15 cellular contexts compared by ENCODE assay signal in the genomic region with DNA sequence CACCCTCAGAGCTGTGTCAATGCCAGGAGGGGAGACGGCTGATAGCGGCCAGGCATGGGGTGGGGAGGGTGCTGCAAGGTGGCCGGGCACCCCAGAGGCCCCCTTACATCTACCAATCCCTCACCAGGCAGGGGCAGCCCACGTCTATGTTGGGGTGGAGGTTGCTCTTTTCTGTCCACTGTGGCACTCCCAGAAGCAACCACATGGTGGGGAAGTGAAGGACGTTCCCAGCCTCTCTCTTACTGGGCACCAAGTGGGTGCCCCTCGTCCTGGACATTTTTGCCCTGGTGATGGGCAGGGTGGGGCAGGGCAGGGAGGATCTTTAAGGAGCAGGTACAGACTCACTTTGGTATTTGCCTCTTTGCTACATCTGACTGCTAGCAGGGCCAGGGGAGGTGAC. TPM values are rescaled to one million over a fixed set of nuclear protein-coding genes. Genes with fewer than 3 reads are reported as not detected.
DNase-seq lines count a peak whose midpoint lies in the region; ATAC-seq, FAIRE-seq and TF ChIP-seq lines count a peak whose summit lies in the region.
"Had no signal": no experiment of that assay in that cellular context is flagged by ENCODE, and none has a peak within 500 bp of the region (broad histone marks: within the 10 kb centered on the region; RNA-seq: fewer than 3 reads in every experiment).

No MANE protein-coding gene starts in this region.

- no peak for DNase-seq in GM12878 (ENCODE audit: low read depth, low spot score)
- DNase-seq in left ventricle myocardium superior: no peak
- DNase-seq in activated T-helper 2 cell treated with anti-CD3 and anti-CD28 coated beads, Interferon-gamma antibody, Interleukin-2, Interleukin-4, amounts not matched to agents 10 μg/mL and 5 μg/mL and 100 μg/mL, durations not matched to agents 14 hours and 24 hours and 36 hours (ENCODE audit: low spot score): no peak
- DNase-seq in ascending aorta (ENCODE audit: low spot score in 2 of 2): no peak
- DNase-seq: activated CD8-positive, alpha-beta T cell treated with anti-CD3 and anti-CD28 coated beads, Interleukin-2, amount 10 ng/mL, durations not matched to agents 7 days and 5 days; HFFc6; IMR-90; NCI-H1930; stimulated activated CD4-positive, alpha-beta T cell treated with anti-CD3 and anti-CD28 coated beads, Interleukin-2, amount 100 ng/mL, for 24 hours; stimulated activated naive CD4-positive, alpha-beta T cell had no signal

- peak; percentile 23; the same call in 1 of the 2 replicates for TF ChIP-seq CTCF in GM12875 (IDR thresholded peaks at IDR 0.05; ENCODE audit: borderline replicate concordance, insufficient read depth, low read depth, low read length)
- TF ChIP-seq CTCF in GM12878 (IDR thresholded peaks at IDR 0.05 in 2 of 3, conservative IDR thresholded peaks at IDR 0.05 in 1 of 3; ENCODE audit: control insufficient read depth in 2 of 3, extremely low read depth in 1 of 3, insufficient read depth in 1 of 3, low read depth in 3 of 3, low read length in 3 of 3): 0 out of 6 replicates have a peak, but pooled peaks of 2 of the 3 experiments have one; percentile 9 to 11
- TF ChIP-seq CTCF in ascending aorta (IDR thresholded peaks at IDR 0.05): peak in 1 of 3 experiments; percentile 18

- H3K4me2 ChIP-seq in GM12878 (ENCODE audit: control insufficient read depth, insufficient read depth): no peak overlapping the region

- TF ChIP-seq EP300 in GM12878 (IDR thresholded peaks at IDR 0.05; ENCODE audit: borderline replicate concordance in 1 of 2, control insufficient read depth in 1 of 2, low read depth in 2 of 2, low read length in 2 of 2): no peak

- RAD21 ChIA-PET in GM12878 (lab: Charles Lee; ENCODE audit: unreplicated experiment): interaction anchor here (1.9 to 2.8 kb wide), 3 partner anchors 8 to 48 kb away, joined by 8 to 11 read pairs (median 10); partner anchors contain the start of gene NECTIN1

- no peak overlapping the region for H3K9ac ChIP-seq in GM12878 (ENCODE audit: control insufficient read depth, insufficient read depth, low read length)

- no peak overlapping the region for H3K4me3 Mint-ChIP-seq in activated T-helper 2 cell treated with anti-CD3 and anti-CD28 coated beads, Interferon-gamma antibody, Interleukin-2, Interleukin-4, amounts not matched to agents 10 μg/mL and 5 μg/mL and 100 μg/mL, durations not matched to agents 14 hours and 24 hours and 36 hours (ENCODE audit: low read depth)
- H3K4me3 Mint-ChIP-seq: activated CD8-positive, alpha-beta T cell treated with anti-CD3 and anti-CD28 coated beads, Interleukin-2, amount 10 ng/mL, durations not matched to agents 7 days and 5 days; activated naive CD4-positive, alpha-beta T cell treated with anti-CD3 and anti-CD28 coated beads, Interleukin-2, amount 50 U/mL, for 24 hours; HFFc6; T-helper 2 cell treated with Interferon-gamma antibody and Interleukin-4, amounts not matched to agents 5 μg/mL and 100 μg/mL, for 36 hours had no signal

- no peak overlapping the region for H2AFZ ChIP-seq in GM12878 (ENCODE audit: control insufficient read depth, low read depth, low read length)

- H3K4me1 ChIP-seq in GM12878 (ENCODE audit: control insufficient read depth, insufficient read depth, low read length) (peaks cover 5% of the 10 kb centered on the region), ascending aorta (no peaks in the 10 kb centered on the region)

- SMC1A ChIA-PET in GM12878 (lab: Charles Lee; ENCODE audit: uncharacterized antibody, unreplicated experiment): interaction anchor here (2.7 kb wide), 1 partner anchor 7 kb away, joined by 18 read pairs; no protein-coding TSS in a partner anchor

- in situ Hi-C loops in GM12878 (cut with MboI): no loop called here

- POLR2A ChIA-PET in GM12878 (lab: Charles Lee): no interaction called here

- ATAC-seq in GM12878 (peak; percentile 71), left ventricle myocardium superior (peak; percentile 48), HG03354 (IDR thresholded peaks at IDR 0.05; ENCODE audit: poor library complexity, severe bottlenecking, unreplicated experiment) (no peak)
- ATAC-seq: activated CD8-positive, alpha-beta T cell treated with anti-CD3 and anti-CD28 coated beads, Interleukin-2, amount 10 ng/mL, durations not matched to agents 7 days and 5 days had no signal

- H3K27ac ChIP-seq in GM12878 (ENCODE audit: control insufficient read depth, insufficient read depth) (no peak overlapping the region), temporal lobe (ENCODE audit: low read depth, low read length) (peak overlapping the region; percentile 40), ascending aorta (no peak overlapping the region)

- no peak overlapping the region for H3K4me3 ChIP-seq in GM12875 (ENCODE audit: low read depth, low read length)
- H3K4me3 ChIP-seq in GM12878: no peak overlapping the region
- no peak overlapping the region for H3K4me3 ChIP-seq in ascending aorta

- WGBS in GM12878 (ENCODE audit: insufficient coverage, insufficient replicate concordance, low lambda C conversion rate, missing lambda C conversion rate): 9% methylated on average over 6 of the region's 6 CpGs

- H3K27me3 Mint-ChIP-seq in activated T-helper 2 cell treated with anti-CD3 and anti-CD28 coated beads, Interferon-gamma antibody, Interleukin-2, Interleukin-4, amounts not matched to agents 10 μg/mL and 5 μg/mL and 100 μg/mL, durations not matched to agents 14 hours and 24 hours and 36 hours (ENCODE audit: low read depth): no peaks in the 10 kb centered on the region
- H3K27me3 Mint-ChIP-seq: activated naive CD4-positive, alpha-beta T cell treated with anti-CD3 and anti-CD28 coated beads, Interleukin-2, amount 50 U/mL, for 24 hours had no signal

- TF ChIP-seq RAD21 in GM12878 (IDR thresholded peaks at IDR 0.05; ENCODE audit: insufficient read depth, low read depth, low read length): no peak

- no TSS peak for BruUV-seq in GM12878 (replicated peaks; lab: Mats Ljungman, UMichigan)

- H3K27me3 ChIP-seq in GM12878 (replicated peaks in 1 of 2; ENCODE audit: control insufficient read depth in 2 of 2, insufficient read depth in 2 of 2, low read length in 1 of 2): no peaks in the 10 kb centered on the region
- H3K27me3 ChIP-seq in ascending aorta: no peaks in the 10 kb centered on the region

- no peaks in the 10 kb centered on the region for H3K9me3 Mint-ChIP-seq in activated T-helper 2 cell treated with anti-CD3 and anti-CD28 coated beads, Interferon-gamma antibody, Interleukin-2, Interleukin-4, amounts not matched to agents 10 μg/mL and 5 μg/mL and 100 μg/mL, durations not matched to agents 14 hours and 24 hours and 36 hours
- H3K9me3 Mint-ChIP-seq: activated naive CD4-positive, alpha-beta T cell treated with anti-CD3 and anti-CD28 coated beads, Interleukin-2, amount 50 U/mL, for 24 hours; T-helper 2 cell treated with Interferon-gamma antibody and Interleukin-4, amounts not matched to agents 5 μg/mL and 100 μg/mL, for 36 hours had no signal

- no peaks in the 10 kb centered on the region for H3K36me3 Mint-ChIP-seq in activated T-helper 2 cell treated with anti-CD3 and anti-CD28 coated beads, Interferon-gamma antibody, Interleukin-2, Interleukin-4, amounts not matched to agents 10 μg/mL and 5 μg/mL and 100 μg/mL, durations not matched to agents 14 hours and 24 hours and 36 hours (ENCODE audit: low read depth)

- no peak overlapping the region for H3K27ac Mint-ChIP-seq in activated T-helper 2 cell treated with anti-CD3 and anti-CD28 coated beads, Interferon-gamma antibody, Interleukin-2, Interleukin-4, amounts not matched to agents 10 μg/mL and 5 μg/mL and 100 μg/mL, durations not matched to agents 14 hours and 24 hours and 36 hours
- H3K27ac Mint-ChIP-seq: activated CD8-positive, alpha-beta T cell treated with anti-CD3 and anti-CD28 coated beads, Interleukin-2, amount 10 ng/mL, durations not matched to agents 7 days and 5 days; activated naive CD4-positive, alpha-beta T cell treated with anti-CD3 and anti-CD28 coated beads, Interleukin-2, amount 50 U/mL, for 24 hours; HFFc6; T-helper 2 cell treated with Interferon-gamma antibody and Interleukin-4, amounts not matched to agents 5 μg/mL and 100 μg/mL, for 36 hours had no signal

- no peak for FAIRE-seq in GM12878 (lab: Jason Lieb, UNC)

- no peaks in the 10 kb centered on the region for H3K4me1 Mint-ChIP-seq in activated T-helper 2 cell treated with anti-CD3 and anti-CD28 coated beads, Interferon-gamma antibody, Interleukin-2, Interleukin-4, amounts not matched to agents 10 μg/mL and 5 μg/mL and 100 μg/mL, durations not matched to agents 14 hours and 24 hours and 36 hours (ENCODE audit: low read depth)
- H3K4me1 Mint-ChIP-seq: activated naive CD4-positive, alpha-beta T cell treated with anti-CD3 and anti-CD28 coated beads, Interleukin-2, amount 50 U/mL, for 24 hours had no signal

- H3K9me3 ChIP-seq in GM12878 (replicated peaks; ENCODE audit: control insufficient read depth, insufficient read depth, low read length) (no peaks in the 10 kb centered on the region; the same call in 2 of the 3 replicates), ascending aorta (no peaks in the 10 kb centered on the region)

- H3K79me2 ChIP-seq in GM12878 (ENCODE audit: control insufficient read depth, insufficient read depth, low read length): no peaks in the 10 kb centered on the region

- H4K20me1 ChIP-seq in GM12878 (ENCODE audit: control insufficient read depth, insufficient read depth): no peaks in the 10 kb centered on the region

- TF ChIP-seq POLR2A in GM12878 (IDR thresholded peaks at IDR 0.05; ENCODE audit: low read depth, low read length): no peak

- H3K36me3 ChIP-seq in GM12878 (ENCODE audit: control insufficient read depth in 2 of 2, insufficient read depth in 2 of 2, low read length in 1 of 2): peaks cover 0 to 19% of the 10 kb centered on the region in 2 experiments; a peak in 2 of 4 replicates
- peaks cover 1 to 5% of the 10 kb centered on the region in 2 donors for H3K36me3 ChIP-seq in ascending aorta

- intact Hi-C loops in GM12878 (cut with micrococcal nuclease; ENCODE audit: unreplicated experiment): no loop called here
- intact Hi-C loops in left ventricle myocardium superior (cut with micrococcal nuclease): no loop called here
- intact Hi-C loops in activated T-helper 2 cell treated with anti-CD3 and anti-CD28 coated beads, Interferon-gamma antibody, Interleukin-2, Interleukin-4, amounts not matched to agents 10 μg/mL and 5 μg/mL and 100 μg/mL, durations not matched to agents 14 hours and 24 hours and 36 hours (cut with micrococcal nuclease): no loop called here
- intact Hi-C loops in ascending aorta (cut with DNase I): no loop called here

- CTCF ChIA-PET in GM12878 (lab: Yijun Ruan, JAX): interaction anchor here (3.2 to 4.2 kb wide), 2 partner anchors 7 to 47 kb away, joined by 15 to 35 read pairs; partner anchors contain the start of gene NECTIN1

RNA-seq across cellular contexts. Expression of gene NECTIN1, which starts 47.5 kb away (rescaled TPM):
- total RNA-seq in GM12878 (2013; cell fraction: nucleolus; rRNA removed): 28.9 and 37.4 TPM in 2 replicates
- 2.3 and 2.4 TPM in 2 replicates for total RNA-seq in GM12878 (2014; rRNA removed)
- total RNA-seq in GM12878 (2014; rRNA removed; fragmentation: Illumina TruSeq; extraction: Trizol): 1.4 and 2.4 TPM in 2 replicates
- total RNA-seq in GM12878 (2021): 7.5 and 8.7 TPM in 2 replicates
- polyA plus RNA-seq in GM12878 (2011; ENCODE audit: low read depth): 6.9 TPM
- 3.8 and 9.2 TPM in 2 replicates for polyA plus RNA-seq in GM12878 (2011; rRNA removed)
- 10.4 and 13.9 TPM in 2 replicates for polyA plus RNA-seq in GM12878 (2011; cell fraction: cytosol; rRNA removed)
- 13.1 and 14.9 TPM in 2 replicates for polyA plus RNA-seq in GM12878 (2011; cell fraction: nucleus; rRNA removed)
- polyA plus RNA-seq in GM12878 (2012): 16.1 and 16.9 TPM in 2 replicates
- polyA plus RNA-seq in GM12878 (2014; fragmentation: Illumina TruSeq; extraction: Trizol): 2.3 and 4.5 TPM in 2 replicates
- polyA plus RNA-seq in GM12878 (2014; fragmentation: Nextera tagmentation; extraction: Ambion mirVana): 1 to 10 TPM; 1.4 to 1.5 TPM
- 2.9 and 4.1 TPM in 2 replicates for polyA plus RNA-seq in GM12878 (2014; rRNA removed)
- 1 to 10 TPM in 1 of 2 experiments, under 1 TPM in 1; 0.97 to 1.4 TPM for polyA plus RNA-seq in GM12878 (2016; fragmentation: Nextera tagmentation; extraction: Ambion mirVana)
- 15.3 and 21.6 TPM in 2 replicates for polyA minus RNA-seq in GM12878 (2011; rRNA and poly(A)+ RNA removed)
- 12.3 and 12.7 TPM in 2 replicates for polyA minus RNA-seq in GM12878 (2011; cell fraction: cytosol; rRNA and poly(A)+ RNA removed)
- polyA minus RNA-seq in GM12878 (2011; cell fraction: nucleus; rRNA and poly(A)+ RNA removed): 11.2 and 13.6 TPM in 2 replicates
- total RNA-seq in left ventricle myocardium superior: 20.6 TPM
- 12.8 TPM for total RNA-seq in temporal lobe
- 5.0 and 5.6 TPM in 2 replicates for total RNA-seq in activated T-helper 2 cell treated with anti-CD3 and anti-CD28 coated beads, Interferon-gamma antibody, Interleukin-2, Interleukin-4, amounts not matched to agents 10 μg/mL and 5 μg/mL and 100 μg/mL, durations not matched to agents 14 hours and 24 hours and 36 hours
- 1.6 TPM for total RNA-seq in ascending aorta
